ENCODE assay signal across 12 cellular contexts in genomic region chr17:36939059-36939943, GRCh38. TPM values are rescaled to one million over a fixed set of nuclear protein-coding genes. Genes with fewer than 3 reads are reported as not detected.
DNase-seq lines count a peak whose midpoint lies in the region; ATAC-seq and TF ChIP-seq lines count a peak whose summit lies in the region.
"Had no signal": no experiment of that assay in that cellular context is flagged by ENCODE, and none has a peak within 500 bp of the region (broad histone marks: within the 10 kb centered on the region; RNA-seq: fewer than 3 reads in every experiment).

No MANE protein-coding gene starts in this region.

- no peak for TF ChIP-seq CTCF in natural killer cell (IDR thresholded peaks at IDR 0.05)

- peaks cover 30 to 65% of the 10 kb centered on the region in 2 donors for H3K4me1 Mint-ChIP-seq in natural killer cell

- peak; percentile 69 for DNase-seq in G401 (ENCODE audit: low spot score)
- DNase-seq in M059J (ENCODE audit: low read depth) = peak; percentile 18
- DNase-seq in astrocyte of the hippocampus (ENCODE audit: low read depth, low spot score) = peak; percentile 20
- DNase-seq in natural killer cell = no peak
- no peak for DNase-seq in Kasumi-1 (lab: John Stamatoyannopoulos, UW)
- no peak for DNase-seq in NCI-H2196 treated with DMSO at 0.1 percent for 48 hours (lab: John Stamatoyannopoulos, UW; ENCODE audit: unreplicated experiment)
- DNase-seq: EL, GM23248, NCI-H1092, OCI-M1 had no signal

- no peaks in the 10 kb centered on the region for H3K36me3 Mint-ChIP-seq in natural killer cell

- ATAC-seq in natural killer cell (no peak), HG02588 (IDR thresholded peaks at IDR 0.05; ENCODE audit: unreplicated experiment) (no peak)

- H3K27ac Mint-ChIP-seq in natural killer cell = peak overlapping the region in 1 of 2 donors; percentile 63

- H3K27me3 Mint-ChIP-seq in natural killer cell (ENCODE audit: low read depth in 2 of 2) = peaks cover 60 to 66% of the 10 kb centered on the region in 2 donors

- intact Hi-C loops in natural killer cell (cut with micrococcal nuclease) = no loop called here

- H3K4me3 Mint-ChIP-seq in natural killer cell = peak overlapping the region; percentile 69

- in situ Hi-C loops in G401 (cut with HindIII; ENCODE audit: low sequenced_read_pairs) = loop anchor here (25.0 kb wide), 1 partner anchor 102 kb away; no protein-coding TSS in a partner anchor

- no peaks in the 10 kb centered on the region for H3K9me3 Mint-ChIP-seq in natural killer cell

RNA-seq across cellular contexts. Expression of gene LHX1, which starts 2.0 kb away (rescaled TPM):
- 3.7 and 8.7 TPM in 2 replicates for total RNA-seq in G401 (2014; rRNA removed; shearing (Covaris generic))
- total RNA-seq in M059J (2014; rRNA removed; shearing (Covaris generic)) = 0.81 and 3.5 TPM in 2 replicates
- total RNA-seq in natural killer cell = not detected
- total RNA-seq: aorta, GM23248 had no signal

RNA-seq across cellular contexts. Expression of gene AATF, which starts 9.5 kb away (rescaled TPM):
- 39.4 and 54.7 TPM in 2 replicates for total RNA-seq in G401 (2014; rRNA removed; shearing (Covaris generic))
- 28.6 and 43.5 TPM in 2 replicates for total RNA-seq in M059J (2014; rRNA removed; shearing (Covaris generic))
- 10 to 100 TPM; 60.1 to 67.2 (median 63.2) TPM for total RNA-seq in natural killer cell

Comparison
In these comparisons a context has a peak if more than half of its experiments do, and no peak if none do; other contexts are left out.
1. DNase-seq: peak in G401 (single experiment), M059J (single experiment) and astrocyte of the hippocampus (single experiment); none in natural killer cell (single experiment), Kasumi-1 (0 of 2) and NCI-H2196 treated with DMSO at 0.1 percent for 48 hours (single experiment).